8 cellular contexts compared by ENCODE assay signal in the genomic region with DNA sequence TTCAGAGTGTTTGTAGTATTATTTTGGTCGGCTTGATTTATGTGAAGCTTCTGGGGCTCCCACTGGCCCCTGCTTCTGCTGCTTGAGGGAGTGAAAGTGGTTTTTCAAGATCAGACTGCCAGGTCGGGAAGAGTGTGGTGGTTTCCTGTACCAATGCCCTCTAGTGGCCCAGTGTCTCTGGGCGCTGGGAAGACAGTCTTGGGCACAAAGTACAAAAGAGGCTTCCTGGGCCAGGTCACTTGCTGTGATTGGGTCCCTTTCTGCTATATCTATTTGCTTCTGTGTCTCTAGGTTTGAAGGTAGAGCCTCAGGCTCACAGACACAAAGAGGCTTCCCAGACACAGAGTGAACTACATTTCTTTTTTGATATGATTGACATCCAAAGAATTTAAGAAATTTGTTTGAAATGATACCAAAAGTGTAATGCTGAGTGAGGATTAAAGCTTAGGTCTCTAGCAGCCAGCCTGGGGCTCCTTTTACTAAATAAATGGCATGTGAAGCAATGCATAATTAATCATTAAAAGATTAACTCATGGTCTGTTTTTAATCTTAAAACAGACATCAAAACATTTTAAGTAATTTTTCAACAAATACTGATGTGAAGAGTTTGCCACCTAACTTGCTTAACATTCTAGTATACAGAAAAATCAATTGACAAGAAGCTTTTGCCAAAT. TPM values are rescaled to one million over a fixed set of nuclear protein-coding genes. Genes with fewer than 3 reads are reported as not detected.
DNase-seq lines count a peak whose midpoint lies in the region; ATAC-seq, FAIRE-seq and TF ChIP-seq lines count a peak whose summit lies in the region.

No MANE protein-coding gene starts in this region.

- no peak overlapping the region for H2AK9ac ChIP-seq in IMR-90 (replicated peaks; ENCODE audit: low read depth, low read length, poor library complexity)

- CTCF ChIA-PET in IMR-90 (lab: Yijun Ruan, JAX) = interaction anchor here (0.6 to 1.1 kb wide), 2 partner anchors 35 to 333 kb away, joined by 3 read pairs; no protein-coding TSS in a partner anchor

- H4K8ac ChIP-seq in IMR-90 (ENCODE audit: low read depth in 2 of 2, low read length in 2 of 2) = no peak overlapping the region

- H4K5ac ChIP-seq in IMR-90 (ENCODE audit: low read depth, low read length) = no peak overlapping the region

- no peak overlapping the region for H3K4ac ChIP-seq in IMR-90 (ENCODE audit: low read depth, low read length)

- dilution Hi-C loops in IMR-90 (cut with HindIII; ENCODE audit: low sequenced_read_pairs, unreplicated experiment) = no loop called here

- H3K36me3 ChIP-seq in IMR-90 (ENCODE audit: control insufficient read depth, insufficient read depth, low read length) (no peaks in the 10 kb centered on the region), kidney (ENCODE audit: control insufficient read depth in 1 of 2, insufficient read depth in 2 of 2, low read length in 2 of 2) (no peaks in the 10 kb centered on the region)

- H3K4me3 ChIP-seq in IMR-90 (ENCODE audit: insufficient read depth, low read depth, low read length) = no peak overlapping the region
- peak overlapping the region in 1 of 2 donors; percentile 21 for H3K4me3 ChIP-seq in kidney (ENCODE audit: low read length in 2 of 2)

- TF ChIP-seq RAD21 in IMR-90 (IDR thresholded peaks at IDR 0.05; ENCODE audit: low read length) = no peak

- POLR2A ChIA-PET in IMR-90 (lab: Charles Lee; ENCODE audit: unreplicated experiment) = no interaction called here

- TF ChIP-seq CTCF in IMR-90 (conservative IDR thresholded peaks at IDR 0.05; ENCODE audit: low read depth, low read length) (no peak), kidney (IDR thresholded peaks at IDR 0.05; ENCODE audit: borderline replicate concordance, extremely low read depth, insufficient read depth) (peak; percentile 28)

- no peak overlapping the region for H3K27ac ChIP-seq in IMR-90 (ENCODE audit: insufficient read depth, low read length)
- peak overlapping the region; percentile 39 to 50 for H3K27ac ChIP-seq in kidney (ENCODE audit: low read depth in 2 of 2, low read length in 2 of 2)

- no peak overlapping the region for H2BK20ac ChIP-seq in IMR-90 (ENCODE audit: low read depth, low read length)

- H3K9me1 ChIP-seq in IMR-90 (ENCODE audit: insufficient read depth, low read length) = no peaks in the 10 kb centered on the region

- H3K27me3 ChIP-seq in IMR-90 (ENCODE audit: control insufficient read depth, insufficient read depth, low read length) = peaks cover 1% of the 10 kb centered on the region; the same call in 1 of the 2 replicates

- FAIRE-seq in kidney (lab: Jason Lieb, UNC) = peak; percentile 19
- peak; percentile 50 for FAIRE-seq in urothelium cell line (lab: Jason Lieb, UNC)

- WGBS in IMR-90 (ENCODE audit: extremely low coverage in 2 of 2, insufficient read length in 1 of 2), 2 experiments = 60% methylated on average over 1 of the region's 3 CpGs; no CpG with 5 or more reads in 1 of the 2 experiments

- H3K9ac ChIP-seq in IMR-90 (ENCODE audit: low read depth, low read length) = no peak overlapping the region
- no peak overlapping the region for H3K9ac ChIP-seq in kidney (ENCODE audit: low read length in 2 of 2)

- intact Hi-C loops in IMR-90 (cut with micrococcal nuclease) (no loop called here), kidney (cut with DNase I) (no loop called here)

- H3K4me1 ChIP-seq in IMR-90 (ENCODE audit: control insufficient read depth, insufficient read depth, low read length) (no peaks in the 10 kb centered on the region), kidney (ENCODE audit: control insufficient read depth in 1 of 2, insufficient read depth in 1 of 2, low read depth in 1 of 2, low read length in 2 of 2) (peaks cover 0 to 2% of the 10 kb centered on the region in 2 donors)

- no peak overlapping the region for H3K14ac ChIP-seq in IMR-90 (replicated peaks; ENCODE audit: low read depth, low read length)

- no peak overlapping the region for H3K23ac ChIP-seq in IMR-90 (ENCODE audit: low read depth, low read length)

- H4K91ac ChIP-seq in IMR-90 (ENCODE audit: insufficient read depth, low read depth, low read length) = no peak overlapping the region

- H2AFZ ChIP-seq in IMR-90 (replicated peaks; ENCODE audit: low read length, poor library complexity) = peak overlapping the region; percentile 19

- no peak for TF ChIP-seq POLR2A in IMR-90 (IDR thresholded peaks at IDR 0.05; ENCODE audit: low read depth, low read length)

- no peaks in the 10 kb centered on the region for H3K79me1 ChIP-seq in IMR-90 (ENCODE audit: low read depth in 1 of 2, low read length in 2 of 2)

- in situ Hi-C loops in IMR-90 (cut with MboI; ENCODE audit: low sequenced_read_pairs) = no loop called here

- no peaks in the 10 kb centered on the region for H4K20me1 ChIP-seq in IMR-90 (ENCODE audit: insufficient read depth, low read length)

- H2BK15ac ChIP-seq in IMR-90 (ENCODE audit: low read depth, low read length) = no peak overlapping the region

- no peak overlapping the region for H2BK5ac ChIP-seq in IMR-90 (ENCODE audit: low read depth, low read length, poor library complexity, severe bottlenecking)

- H3K18ac ChIP-seq in IMR-90 (ENCODE audit: low read depth, low read length) = no peak overlapping the region

- BruUV-seq in IMR-90 (replicated peaks; lab: Mats Ljungman, UMichigan) = no TSS peak

- no peak overlapping the region for H3K4me2 ChIP-seq in IMR-90 (ENCODE audit: low read depth, low read length)

- peak; percentile 1 to 11 for DNase-seq in activated CD4-positive, alpha-beta T cell treated with anti-CD3 and anti-CD28 coated beads for 4 hours
- DNase-seq in activated CD4-positive, alpha-beta T cell treated with anti-CD3 and anti-CD28 coated beads, Interleukin-2, amount 50 U/mL, for 4 hours = no peak
- no peak for DNase-seq in IMR-90
- peak; percentile 62 for DNase-seq in activated CD8-positive, alpha-beta memory T cell treated with anti-CD3 and anti-CD28 coated beads for 24 hours
- DNase-seq in kidney = no peak
- peak; percentile 75 for DNase-seq in urothelium cell line (ENCODE audit: low spot score)
- no peak for DNase-seq in amygdala (lab: John Stamatoyannopoulos, UW)

- ATAC-seq in GM21723 (IDR thresholded peaks at IDR 0.05; ENCODE audit: unreplicated experiment) (peak; percentile 79), IMR-90 (ENCODE audit: low read depth) (peak; percentile 71)

- H3K9me3 ChIP-seq in IMR-90 (ENCODE audit: control insufficient read depth, insufficient read depth, low read length) (no peaks in the 10 kb centered on the region), kidney (ENCODE audit: control insufficient read depth in 1 of 2, low read length in 2 of 2) (no peaks in the 10 kb centered on the region)

- H2BK120ac ChIP-seq in IMR-90 (ENCODE audit: low read depth, low read length) = no peak overlapping the region

- H2AK5ac ChIP-seq in IMR-90 (ENCODE audit: low read depth, low read length) = no peak overlapping the region

- no peak overlapping the region for H3K56ac ChIP-seq in IMR-90 (ENCODE audit: extremely low read depth, insufficient read depth, low read length)

TF ChIP-seq in IMR-90, 13 proteins besides CTCF, POLR2A, EP300 and RAD21:
- TF ChIP-seq MAZ (IDR thresholded peaks at IDR 0.05; ENCODE audit: borderline replicate concordance, low read depth, low read length) (no peak), FOS (IDR thresholded peaks at IDR 0.05; ENCODE audit: low read depth, low read length) (no peak), RCOR1 (IDR thresholded peaks at IDR 0.05; ENCODE audit: insufficient replicate concordance, low read length) (no peak), NFE2L2 (IDR thresholded peaks at IDR 0.05; ENCODE audit: low read depth, low read length) (no peak)
- TF ChIP-seq, protein P1, sequence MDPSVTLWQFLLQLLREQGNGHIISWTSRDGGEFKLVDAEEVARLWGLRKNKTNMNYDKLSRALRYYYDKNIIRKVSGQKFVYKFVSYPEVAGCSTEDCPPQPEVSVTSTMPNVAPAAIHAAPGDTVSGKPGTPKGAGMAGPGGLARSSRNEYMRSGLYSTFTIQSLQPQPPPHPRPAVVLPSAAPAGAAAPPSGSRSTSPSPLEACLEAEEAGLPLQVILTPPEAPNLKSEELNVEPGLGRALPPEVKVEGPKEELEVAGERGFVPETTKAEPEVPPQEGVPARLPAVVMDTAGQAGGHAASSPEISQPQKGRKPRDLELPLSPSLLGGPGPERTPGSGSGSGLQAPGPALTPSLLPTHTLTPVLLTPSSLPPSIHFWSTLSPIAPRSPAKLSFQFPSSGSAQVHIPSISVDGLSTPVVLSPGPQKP (IDR thresholded peaks at IDR 0.05; ENCODE audit: borderline replicate concordance, low read depth, low read length) = no peak

RNA-seq across cellular contexts. Expression of a gene that starts 36.3 kb away (rescaled TPM):
- total RNA-seq in IMR-90 (2012; rRNA removed) (0.83 and 0.90 TPM in 2 replicates), kidney (48.3 TPM)
- polyA plus RNA-seq in IMR-90 (2012; rRNA removed) (0.72 and 0.80 TPM in 2 replicates), kidney (ENCODE audit: insufficient read depth, low read depth, low replicate concordance) (29.1 TPM)
- 0.21 and 0.93 TPM in 2 replicates for polyA plus RNA-seq in IMR-90 (2012; cell fraction: cytosol; rRNA removed)
- polyA plus RNA-seq in IMR-90 (2012; cell fraction: nucleus; rRNA removed; ENCODE audit: low replicate concordance) = 0.75 and 1.8 TPM in 2 replicates

Comparison
In these comparisons a context has a peak if more than half of its experiments do, and no peak if none do; other contexts are left out.
1. DNase-seq: peak in activated CD4-positive, alpha-beta T cell treated with anti-CD3 and anti-CD28 coated beads for 4 hours (2 of 2), activated CD8-positive, alpha-beta memory T cell treated with anti-CD3 and anti-CD28 coated beads for 24 hours (single experiment) and urothelium cell line (single experiment); none in activated CD4-positive, alpha-beta T cell treated with anti-CD3 and anti-CD28 coated beads, Interleukin-2, amount 50 U/mL, for 4 hours (0 of 2), IMR-90 (single experiment), kidney (single experiment) and amygdala (0 of 56).
2. RNA of a gene that starts 36.3 kb away (total RNA-seq): 48.3 TPM in kidney (single experiment); 0.83 to 0.90 TPM in IMR-90; every median in the first group is over 10 times any median in the second.